In genomic region chr10:46520941-46521340, GRCh38 we compare ENCODE assay signal across 10 cellular contexts. TPM values are rescaled to one million over a fixed set of nuclear protein-coding genes. Genes with fewer than 3 reads are reported as not detected.
DNase-seq lines count a peak whose midpoint lies in the region; ATAC-seq and TF ChIP-seq lines count a peak whose summit lies in the region.
"Had no signal": no experiment of that assay in that cellular context is flagged by ENCODE, and none has a peak within 500 bp of the region (broad histone marks: within the 10 kb centered on the region; RNA-seq: fewer than 3 reads in every experiment).

No MANE protein-coding gene starts in this region.

- H2BK12ac ChIP-seq in neuronal stem cell (ENCODE audit: low read length) = no peak overlapping the region

- in situ Hi-C loops in KBM-7 (cut with MboI; ENCODE audit: low pct_unique_long_range_greater_than_20kb, low sequenced_read_pairs) = no loop called here

- peak; percentile 75 for ATAC-seq in DND-41 (ENCODE audit: insufficient read depth, low read depth)
- no peak for ATAC-seq in left lobe of liver
- no peak for ATAC-seq in activated T-helper 17 cell treated with anti-CD3 and anti-CD28 coated beads, Interleukin-2, amount 50 U/mL, for 72 hours (replicated peaks)

- 74 to 78% (median 74%) methylated on average over 5 of the region's 5 CpGs for WGBS in adrenal gland, 4 donors
- WGBS in neuronal stem cell (ENCODE audit: extremely low coverage in 2 of 2, insufficient read length in 2 of 2, insufficient replicate concordance in 1 of 2), 2 donors = no CpG with 5 or more reads among the region's 5 CpGs
- 29 to 33% methylated on average over 5 of the region's 5 CpGs for WGBS in esophagus squamous epithelium, 2 donors

- H2AK5ac ChIP-seq in neuronal stem cell (ENCODE audit: low read depth, low read length) = no peak overlapping the region

- no peaks in the 10 kb centered on the region for H3K36me3 Mint-ChIP-seq in activated T-helper 17 cell treated with anti-CD3 and anti-CD28 coated beads, Interleukin-2, amount 50 U/mL, for 72 hours (ENCODE audit: low read depth)
- H3K36me3 Mint-ChIP-seq: memory B cell had no signal

- no peaks in the 10 kb centered on the region for H3K4me1 Mint-ChIP-seq in activated T-helper 17 cell treated with anti-CD3 and anti-CD28 coated beads, Interleukin-2, amount 50 U/mL, for 72 hours
- H3K4me1 Mint-ChIP-seq: memory B cell had no signal

- H3K27me3 ChIP-seq in DND-41 (ENCODE audit: insufficient read depth, low read length, poor library complexity) (peaks cover 9% of the 10 kb centered on the region), adrenal gland (no peaks in the 10 kb centered on the region), neuronal stem cell (ENCODE audit: control insufficient read depth in 3 of 3, insufficient read depth in 3 of 3, low read depth in 1 of 3, low read length in 3 of 3) (peaks cover 0 to 5% (median 4%) of the 10 kb centered on the region in 3 experiments), esophagus squamous epithelium (peaks cover 0 to under 1% (median 0%) of the 10 kb centered on the region in 4 donors)

- H3K4me2 ChIP-seq in DND-41 (ENCODE audit: insufficient read depth, low read length) (no peak overlapping the region), neuronal stem cell (ENCODE audit: insufficient read depth, low read length, poor library complexity, severe bottlenecking) (no peak overlapping the region)

- no peak for TF ChIP-seq CTCF in DND-41 (IDR thresholded peaks at IDR 0.05; ENCODE audit: borderline replicate concordance, extremely low read depth, low read length, poor library complexity, severe bottlenecking)
- TF ChIP-seq CTCF in adrenal gland (IDR thresholded peaks at IDR 0.05) = no peak
- no peak for TF ChIP-seq CTCF in esophagus squamous epithelium (IDR thresholded peaks at IDR 0.05)

- no peaks in the 10 kb centered on the region for H3K79me1 ChIP-seq in neuronal stem cell (ENCODE audit: low read depth, low read length)

- H3K9me3 ChIP-seq in DND-41 (ENCODE audit: insufficient read depth, low read length, severe bottlenecking) (no peaks in the 10 kb centered on the region), adrenal gland (replicated peaks in 1 of 3) (no peaks in the 10 kb centered on the region), neuronal stem cell (replicated peaks in 1 of 2; ENCODE audit: control insufficient read depth in 2 of 2, insufficient read depth in 1 of 2, low read depth in 1 of 2, low read length in 2 of 2) (peaks cover 0 to 8% of the 10 kb centered on the region in 2 donors), esophagus squamous epithelium (no peaks in the 10 kb centered on the region)

- intact Hi-C loops in adrenal gland (cut with DNase I) = no loop called here
- intact Hi-C loops in esophagus squamous epithelium (cut with DNase I) = no loop called here

- H3K14ac ChIP-seq in neuronal stem cell (ENCODE audit: low read length) = no peak overlapping the region

- TF ChIP-seq POLR2A in adrenal gland (IDR thresholded peaks at IDR 0.05) (no peak), esophagus squamous epithelium (IDR thresholded peaks at IDR 0.05) (no peak)

- no peaks in the 10 kb centered on the region for H3K27me3 Mint-ChIP-seq in activated T-helper 17 cell treated with anti-CD3 and anti-CD28 coated beads, Interleukin-2, amount 50 U/mL, for 72 hours
- H3K27me3 Mint-ChIP-seq: memory B cell had no signal

- peak; percentile 72 for DNase-seq in DND-41
- DNase-seq in M059J (ENCODE audit: low read depth) = peak; percentile 93
- peak in 5 of 7 donors; percentile 11 to 57 (median 16) for DNase-seq in adrenal gland
- peak; percentile 55 for DNase-seq in left lobe of liver (ENCODE audit: low spot score)
- no peak for DNase-seq in neuronal stem cell (ENCODE audit: low spot score)
- no peak for DNase-seq in esophagus squamous epithelium (lab: John Stamatoyannopoulos, UW)
- DNase-seq in KBM-7 = no peak

- H3K36me3 ChIP-seq in DND-41 (ENCODE audit: insufficient read depth, low read length) = no peaks in the 10 kb centered on the region
- no peaks in the 10 kb centered on the region for H3K36me3 ChIP-seq in adrenal gland (replicated peaks in 1 of 2)
- peaks cover 0 to 4% of the 10 kb centered on the region in 2 donors for H3K36me3 ChIP-seq in neuronal stem cell (replicated peaks in 1 of 2; ENCODE audit: control insufficient read depth in 2 of 2, insufficient read depth in 2 of 2, low read length in 2 of 2)
- H3K36me3 ChIP-seq in esophagus squamous epithelium = no peaks in the 10 kb centered on the region

- H4K91ac ChIP-seq in neuronal stem cell (ENCODE audit: low read depth, low read length, poor library complexity) = no peak overlapping the region

- no peaks in the 10 kb centered on the region for H3K79me2 ChIP-seq in DND-41 (ENCODE audit: insufficient read depth, low read length)

- no peak overlapping the region for H2AFZ ChIP-seq in DND-41 (ENCODE audit: low read depth, low read length)
- no peak overlapping the region for H2AFZ ChIP-seq in neuronal stem cell (ENCODE audit: low read length)

- H3K4me1 ChIP-seq in DND-41 (ENCODE audit: insufficient read depth, low read length) (peaks cover 3% of the 10 kb centered on the region; the same call in 1 of the 2 replicates), adrenal gland (replicated peaks in 1 of 2) (peaks cover 16 to 17% of the 10 kb centered on the region in 2 donors), neuronal stem cell (ENCODE audit: control insufficient read depth in 2 of 2, insufficient read depth in 1 of 2, low read depth in 1 of 2, low read length in 2 of 2) (peaks cover 0 to 8% of the 10 kb centered on the region in 2 donors), esophagus squamous epithelium (peaks cover 17 to 44% (median 17%) of the 10 kb centered on the region in 3 donors)

- H3K4ac ChIP-seq in neuronal stem cell (ENCODE audit: low read length) = no peak overlapping the region

- no peak overlapping the region for H3K9ac ChIP-seq in DND-41 (ENCODE audit: low read depth, low read length)
- no peak overlapping the region for H3K9ac ChIP-seq in neuronal stem cell (ENCODE audit: low read depth, low read length, poor library complexity)

- no peak overlapping the region for H4K8ac ChIP-seq in neuronal stem cell (ENCODE audit: low read depth, low read length)

- H3K27ac ChIP-seq in DND-41 (ENCODE audit: low read length) (no peak overlapping the region), adrenal gland (no peak overlapping the region), neuronal stem cell (replicated peaks; ENCODE audit: low read length) (no peak overlapping the region), esophagus squamous epithelium (no peak overlapping the region)
- H3K27ac ChIP-seq: epithelial cell of prostate had no signal

- no peaks in the 10 kb centered on the region for H3K9me3 Mint-ChIP-seq in activated T-helper 17 cell treated with anti-CD3 and anti-CD28 coated beads, Interleukin-2, amount 50 U/mL, for 72 hours
- H3K9me3 Mint-ChIP-seq: memory B cell had no signal

- no peaks in the 10 kb centered on the region for H4K20me1 ChIP-seq in DND-41 (ENCODE audit: insufficient read depth, low read length)

- no peak overlapping the region for H3K23ac ChIP-seq in neuronal stem cell (ENCODE audit: low read depth, low read length, poor library complexity)

- H3K27ac Mint-ChIP-seq in activated T-helper 17 cell treated with anti-CD3 and anti-CD28 coated beads, Interleukin-2, amount 50 U/mL, for 72 hours = no peak overlapping the region
- H3K27ac Mint-ChIP-seq: memory B cell had no signal

- H3K4me3 ChIP-seq in DND-41 (ENCODE audit: low read depth in 1 of 2, low read length in 2 of 2) (no peak overlapping the region), adrenal gland (no peak overlapping the region), neuronal stem cell (ENCODE audit: low read length in 2 of 2) (no peak overlapping the region), esophagus squamous epithelium (no peak overlapping the region)

- no peak overlapping the region for H3K18ac ChIP-seq in neuronal stem cell (ENCODE audit: low read length)

- no peak overlapping the region for H2BK15ac ChIP-seq in neuronal stem cell (ENCODE audit: low read length)

- H3K4me3 Mint-ChIP-seq in activated T-helper 17 cell treated with anti-CD3 and anti-CD28 coated beads, Interleukin-2, amount 50 U/mL, for 72 hours = no peak overlapping the region
- H3K4me3 Mint-ChIP-seq: memory B cell had no signal

- no peak overlapping the region for H2BK120ac ChIP-seq in neuronal stem cell (ENCODE audit: low read depth, low read length)

- no peak overlapping the region for H2BK5ac ChIP-seq in neuronal stem cell (ENCODE audit: low read length)

RNA-seq across cellular contexts. Expression of gene GPRIN2, which starts 35.5 kb away (rescaled TPM):
- total RNA-seq in M059J (2014; rRNA removed; shearing (Covaris generic)) = 0.10 and 1.6 TPM in 2 replicates
- under 1 TPM in 2 of 8 donors, not detected in 6; 0.28 to 0.44 TPM for total RNA-seq in adrenal gland
- polyA plus RNA-seq in adrenal gland = under 1 TPM in 2 of 3 donors, not detected in 1; 0.17 to 0.56 TPM
- total RNA-seq in left lobe of liver = 1.1 TPM
- total RNA-seq in activated T-helper 17 cell treated with anti-CD3 and anti-CD28 coated beads, Interleukin-2, amount 50 U/mL, for 72 hours = not detected
- 4.9 TPM for polyA plus RNA-seq in neuronal stem cell (2013, experiment 1 of 2)
- 4.9 TPM for polyA plus RNA-seq in neuronal stem cell (2013, experiment 2 of 2)
- total RNA-seq in esophagus squamous epithelium = 1 to 10 TPM; 7.6 to 8.3 (median 8.1) TPM

RNA-seq across cellular contexts. Expression of gene NPY4R, which starts 55.2 kb away (rescaled TPM):
- total RNA-seq in M059J (2014; rRNA removed; shearing (Covaris generic)) = 2.2 and 2.9 TPM in 2 replicates
- total RNA-seq in adrenal gland = under 1 TPM in 3 of 8 donors, not detected in 5; 0.11 to 0.30 (median 0.26) TPM
- polyA plus RNA-seq in adrenal gland = under 1 TPM in 1 of 3 donors, not detected in 2; 0.16 TPM
- total RNA-seq in left lobe of liver = not detected
- not detected for total RNA-seq in activated T-helper 17 cell treated with anti-CD3 and anti-CD28 coated beads, Interleukin-2, amount 50 U/mL, for 72 hours
- polyA plus RNA-seq in neuronal stem cell (2013, experiment 1 of 2) = 0.13 TPM
- 0.08 TPM for polyA plus RNA-seq in neuronal stem cell (2013, experiment 2 of 2)
- not detected for total RNA-seq in esophagus squamous epithelium

RNA-seq across cellular contexts. Expression of gene SYT15, which starts 58.0 kb away (rescaled TPM):
- total RNA-seq in M059J (2014; rRNA removed; shearing (Covaris generic)) = 0.02 and 0.05 TPM in 2 replicates
- 10 to 100 TPM in 1 of 8 donors, 1 to 10 TPM in 6, under 1 TPM in 1; 0.95 to 32.5 (median 2.8) TPM for total RNA-seq in adrenal gland
- 1 to 10 TPM in 2 of 3 donors, under 1 TPM in 1; 0.72 to 1.6 (median 1.3) TPM for polyA plus RNA-seq in adrenal gland
- total RNA-seq in left lobe of liver = 0.65 TPM
- total RNA-seq in activated T-helper 17 cell treated with anti-CD3 and anti-CD28 coated beads, Interleukin-2, amount 50 U/mL, for 72 hours = under 1 TPM; 0.37 to 0.56 TPM
- polyA plus RNA-seq in neuronal stem cell (2013, experiment 1 of 2) = 0.22 TPM
- 0.24 TPM for polyA plus RNA-seq in neuronal stem cell (2013, experiment 2 of 2)
- 1 to 10 TPM in 2 of 4 donors, under 1 TPM in 2; 0.31 to 2.7 (median 1.0) TPM for total RNA-seq in esophagus squamous epithelium

Comparison
In these comparisons a context has a peak if more than half of its experiments do, and no peak if none do; other contexts are left out.
1. DNase-seq: peak in DND-41 (single experiment), M059J (single experiment), adrenal gland (5 of 7) and left lobe of liver (single experiment); none in neuronal stem cell (single experiment), esophagus squamous epithelium (single experiment) and KBM-7 (single experiment).